Comparison of ENCODE assay signal across 8 cellular contexts in genomic region chr7:74253975-74254857, GRCh38. TPM values are rescaled to one million over a fixed set of nuclear protein-coding genes. Genes with fewer than 3 reads are reported as not detected.
DNase-seq lines count a peak whose midpoint lies in the region; ATAC-seq and TF ChIP-seq lines count a peak whose summit lies in the region.

Gene RFC2 (minus strand): TSS chr7:74254399. CDS start chr7:74254383, 16 bp downstream.

- 3% methylated on average over 30 of the region's 83 CpGs for WGBS in mammary epithelial cell (ENCODE audit: low coverage, missing lambda C conversion rate)
- 1% methylated on average over 78 of the region's 83 CpGs for WGBS in smooth muscle cell (ENCODE audit: low lambda C conversion rate)

- intact Hi-C loops in mammary epithelial cell (cut with micrococcal nuclease), result loop anchor here (2.0 to 5.0 kb wide), 3 partner anchors 47 to 387 kb away; no protein-coding TSS in a partner anchor

- dilution Hi-C loops in mammary epithelial cell (cut with HindIII; ENCODE audit: low sequenced_read_pairs), result no loop called here

- H3K9ac ChIP-seq in mammary epithelial cell (ENCODE audit: insufficient read depth, low read length) (peak within 1 kb of the TSS; percentile 95), smooth muscle cell (ENCODE audit: low read depth) (peak within 1 kb of the TSS; percentile 94)

- peak; percentile 94 for ATAC-seq in GM18867 (IDR thresholded peaks at IDR 0.05; ENCODE audit: unreplicated experiment)
- peak; percentile 85 for ATAC-seq in HG03103 (IDR thresholded peaks at IDR 0.05; ENCODE audit: low read depth, unreplicated experiment)

- H2AFZ ChIP-seq in mammary epithelial cell (ENCODE audit: low read depth, low read length) (peak within 1 kb of the TSS; percentile 99), smooth muscle cell (ENCODE audit: low read depth) (peak within 1 kb of the TSS; percentile 98)

- H3K4me1 ChIP-seq in mammary epithelial cell (ENCODE audit: insufficient read depth, low read length) (peaks cover 8% of the 10 kb centered on the region), smooth muscle cell (ENCODE audit: low read depth) (peaks cover 5% of the 10 kb centered on the region)

- in situ Hi-C loops in ACHN (cut with HindIII; ENCODE audit: low pct_ligation_motif_present, low pct_unique_long_range_greater_than_20kb, low sequenced_read_pairs), result no loop called here
- in situ Hi-C loops in mammary epithelial cell (cut with MboI; ENCODE audit: low sequenced_read_pairs in 2 of 2), result no loop called here

- DNase-seq in ACHN (peak; percentile 99), NCI-H2196 (lab: John Stamatoyannopoulos, UW; ENCODE audit: unreplicated experiment) (peak; percentile 97), WERI-Rb-1 (peak; percentile 95), mammary epithelial cell (peak; percentile 95), iPS-NIHi11 (ENCODE audit: low spot score) (peak; percentile 99), smooth muscle cell (lab: John Stamatoyannopoulos, UW; ENCODE audit: unreplicated experiment) (peak; percentile 91)

- BruUV-seq in mammary epithelial cell (replicated peaks; lab: Mats Ljungman, UMichigan), result TSS peak; percentile 78

- H3K36me3 ChIP-seq in WERI-Rb-1 (peaks cover 39% of the 10 kb centered on the region), mammary epithelial cell (ENCODE audit: insufficient read depth, low read length) (peaks cover 9% of the 10 kb centered on the region), smooth muscle cell (ENCODE audit: low read depth) (no peaks in the 10 kb centered on the region)

- TF ChIP-seq CTCF in WERI-Rb-1 (IDR thresholded peaks at IDR 0.05; ENCODE audit: low read depth, low read length), result peak; percentile 15; the same call in 1 of the 2 replicates
- TF ChIP-seq CTCF in mammary epithelial cell (conservative IDR thresholded peaks at IDR 0.05 in 1 of 2, IDR thresholded peaks at IDR 0.05 in 1 of 2; ENCODE audit: extremely low read depth in 1 of 2, insufficient read depth in 1 of 2, low read depth in 1 of 2, low read length in 2 of 2), result no peak
- TF ChIP-seq CTCF in smooth muscle cell (IDR thresholded peaks at IDR 0.05; ENCODE audit: borderline replicate concordance, insufficient read depth, poor library complexity, severe bottlenecking), result peak; percentile 18

- peak within 1 kb of the TSS; percentile 95 for H3K4me2 ChIP-seq in mammary epithelial cell (ENCODE audit: insufficient read depth, low read depth, low read length)
- peak within 1 kb of the TSS; percentile 87 for H3K4me2 ChIP-seq in smooth muscle cell

- H4K20me1 ChIP-seq in mammary epithelial cell (ENCODE audit: insufficient read depth, low read length) (no peaks in the 10 kb centered on the region), smooth muscle cell (ENCODE audit: low read depth) (no peaks in the 10 kb centered on the region)

- H3K9me3 ChIP-seq in WERI-Rb-1 (ENCODE audit: severe bottlenecking), result no peaks in the 10 kb centered on the region
- no peaks in the 10 kb centered on the region for H3K9me3 ChIP-seq in mammary epithelial cell (replicated peaks; ENCODE audit: insufficient read depth, low read length)
- H3K9me3 ChIP-seq in smooth muscle cell (replicated peaks; ENCODE audit: low read depth), result no peaks in the 10 kb centered on the region

- H3F3A ChIP-seq in smooth muscle cell (ENCODE audit: low read depth), result peaks cover 17% of the 10 kb centered on the region

- H3K27me3 ChIP-seq in WERI-Rb-1 (ENCODE audit: insufficient read depth, low read depth, severe bottlenecking), result no peaks in the 10 kb centered on the region
- no peaks in the 10 kb centered on the region for H3K27me3 ChIP-seq in mammary epithelial cell (ENCODE audit: insufficient read depth, low read length)
- H3K27me3 ChIP-seq in smooth muscle cell (ENCODE audit: low read depth), result no peaks in the 10 kb centered on the region

- peaks cover 29% of the 10 kb centered on the region for H3K79me2 ChIP-seq in mammary epithelial cell (ENCODE audit: insufficient read depth, low read length)
- peaks cover 18% of the 10 kb centered on the region for H3K79me2 ChIP-seq in smooth muscle cell (ENCODE audit: low read depth)

- H3K27ac ChIP-seq in WERI-Rb-1 (peak within 1 kb of the TSS; percentile 96), mammary epithelial cell (ENCODE audit: insufficient read depth, low read depth, low read length) (peak within 1 kb of the TSS; percentile 91), smooth muscle cell (ENCODE audit: low read depth) (peak within 1 kb of the TSS; percentile 94)

- peak within 1 kb of the TSS; percentile 77 for H3K4me3 ChIP-seq in WERI-Rb-1 (ENCODE audit: low read depth, low read length)
- peak within 1 kb of the TSS; percentile 81 to 97 (median 88) for H3K4me3 ChIP-seq in mammary epithelial cell (replicated peaks in 1 of 3; ENCODE audit: insufficient read depth in 1 of 3, low read depth in 2 of 3, low read length in 3 of 3)
- peak within 1 kb of the TSS; percentile 94 for H3K4me3 ChIP-seq in smooth muscle cell

- CTCF ChIA-PET in mammary epithelial cell (lab: Charles Lee; ENCODE audit: low non-redundant PET), result no interaction called here

RNA-seq across cellular contexts. Expression of gene RFC2, which starts in this region (rescaled TPM):
- 10 to 100 TPM; 15.0 to 43.9 TPM for total RNA-seq in mammary epithelial cell
- 50.2 TPM for polyA plus RNA-seq in mammary epithelial cell
- polyA minus RNA-seq in mammary epithelial cell, result 36.8 TPM
- total RNA-seq in smooth muscle cell, result 12.9 and 29.4 TPM in 2 replicates
- polyA plus RNA-seq in smooth muscle cell, result 20.5 and 28.9 TPM in 2 replicates

Comparison
In these comparisons a context has a peak if more than half of its experiments do, and no peak if none do; other contexts are left out.
1. Peak in every context shown above with its lines: DNase-seq, ATAC-seq, H3K4me3 ChIP-seq and H3K27ac ChIP-seq.
2. CTCF ChIP-seq: peak in WERI-Rb-1 (single experiment) and smooth muscle cell (single experiment); none in mammary epithelial cell (0 of 2).